1 cellular context compared by ENCODE assay signal in the genomic region with DNA sequence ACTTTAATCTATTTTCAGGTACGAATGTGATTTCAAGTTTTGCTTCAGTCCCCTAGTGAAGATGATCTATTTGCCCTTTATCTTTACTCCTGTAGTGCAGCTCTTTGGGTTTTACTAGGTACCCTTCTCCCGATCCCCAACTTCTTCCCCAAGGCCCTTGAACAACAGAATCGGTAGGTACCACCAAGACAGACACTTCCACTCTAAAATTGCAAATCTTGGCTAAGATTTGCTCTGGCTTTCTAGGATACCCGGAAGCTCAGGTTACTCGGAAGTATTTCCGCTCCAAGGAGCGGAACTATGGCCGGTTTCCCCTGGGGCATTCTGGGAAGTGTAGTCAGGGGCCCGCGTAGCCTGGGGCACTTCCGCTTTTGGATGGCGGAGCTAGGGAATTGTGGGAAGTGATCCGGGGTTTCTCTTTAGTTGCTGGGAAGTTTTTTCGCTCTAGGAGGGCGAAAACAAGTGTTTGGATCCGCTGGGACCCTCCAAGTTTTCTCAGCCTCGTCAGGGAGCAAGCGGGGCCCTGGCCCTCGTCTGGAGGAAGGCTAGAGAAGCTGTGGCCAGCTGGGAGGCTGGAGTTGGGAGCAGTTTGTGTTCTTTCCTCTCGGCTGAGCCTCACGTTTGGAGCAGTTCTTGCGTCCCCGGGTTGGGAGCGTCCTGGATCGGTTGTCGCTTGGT.
A peak's percentile ranks its signal among the peaks of the same experiment; 100 is the strongest.
TF ChIP-seq lines count a peak whose summit lies in the region.

No MANE protein-coding gene starts in this region.

TF ChIP-seq in HepG2, 621 proteins besides CTCF, POLR2A, EP300 and RAD21 (continued from another document and continues in another):
- TF ChIP-seq, protein P1, sequence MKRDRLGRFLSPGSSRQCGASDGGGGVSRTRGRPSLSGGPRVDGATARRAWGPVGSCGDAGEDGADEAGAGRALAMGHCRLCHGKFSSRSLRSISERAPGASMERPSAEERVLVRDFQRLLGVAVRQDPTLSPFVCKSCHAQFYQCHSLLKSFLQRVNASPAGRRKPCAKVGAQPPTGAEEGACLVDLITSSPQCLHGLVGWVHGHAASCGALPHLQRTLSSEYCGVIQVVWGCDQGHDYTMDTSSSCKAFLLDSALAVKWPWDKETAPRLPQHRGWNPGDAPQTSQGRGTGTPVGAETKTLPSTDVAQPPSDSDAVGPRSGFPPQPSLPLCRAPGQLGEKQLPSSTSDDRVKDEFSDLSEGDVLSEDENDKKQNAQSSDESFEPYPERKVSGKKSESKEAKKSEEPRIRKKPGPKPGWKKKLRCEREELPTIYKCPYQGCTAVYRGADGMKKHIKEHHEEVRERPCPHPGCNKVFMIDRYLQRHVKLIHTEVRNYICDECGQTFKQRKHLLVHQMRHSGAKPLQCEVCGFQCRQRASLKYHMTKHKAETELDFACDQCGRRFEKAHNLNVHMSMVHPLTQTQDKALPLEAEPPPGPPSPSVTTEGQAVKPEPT (CRISPR knock-in tag; IDR thresholded peaks at IDR 0.05; ENCODE audit: low read depth) = 0 out of 2 replicates have a peak, but pooled peaks have one; percentile 66
- TF ChIP-seq CBX5 (CRISPR knock-in tag; IDR thresholded peaks at IDR 0.05; ENCODE audit: borderline replicate concordance) = peak; percentile 82; the same call in 1 of the 2 replicates
- 0 out of 2 replicates have a peak, but pooled peaks have one; percentile 63 for TF ChIP-seq DNMT3B (CRISPR knock-in tag; conservative IDR thresholded peaks at IDR 0.05)
- no peak for TF ChIP-seq NPAS2 (CRISPR knock-in tag; IDR thresholded peaks at IDR 0.05; ENCODE audit: borderline replicate concordance)
- TF ChIP-seq ZNF354B (CRISPR knock-in tag; IDR thresholded peaks at IDR 0.05) = no peak
- peak; percentile 64 for TF ChIP-seq KDM2A (CRISPR knock-in tag; IDR thresholded peaks at IDR 0.05; ENCODE audit: borderline replicate concordance, low read depth)
- TF ChIP-seq, protein P2, sequence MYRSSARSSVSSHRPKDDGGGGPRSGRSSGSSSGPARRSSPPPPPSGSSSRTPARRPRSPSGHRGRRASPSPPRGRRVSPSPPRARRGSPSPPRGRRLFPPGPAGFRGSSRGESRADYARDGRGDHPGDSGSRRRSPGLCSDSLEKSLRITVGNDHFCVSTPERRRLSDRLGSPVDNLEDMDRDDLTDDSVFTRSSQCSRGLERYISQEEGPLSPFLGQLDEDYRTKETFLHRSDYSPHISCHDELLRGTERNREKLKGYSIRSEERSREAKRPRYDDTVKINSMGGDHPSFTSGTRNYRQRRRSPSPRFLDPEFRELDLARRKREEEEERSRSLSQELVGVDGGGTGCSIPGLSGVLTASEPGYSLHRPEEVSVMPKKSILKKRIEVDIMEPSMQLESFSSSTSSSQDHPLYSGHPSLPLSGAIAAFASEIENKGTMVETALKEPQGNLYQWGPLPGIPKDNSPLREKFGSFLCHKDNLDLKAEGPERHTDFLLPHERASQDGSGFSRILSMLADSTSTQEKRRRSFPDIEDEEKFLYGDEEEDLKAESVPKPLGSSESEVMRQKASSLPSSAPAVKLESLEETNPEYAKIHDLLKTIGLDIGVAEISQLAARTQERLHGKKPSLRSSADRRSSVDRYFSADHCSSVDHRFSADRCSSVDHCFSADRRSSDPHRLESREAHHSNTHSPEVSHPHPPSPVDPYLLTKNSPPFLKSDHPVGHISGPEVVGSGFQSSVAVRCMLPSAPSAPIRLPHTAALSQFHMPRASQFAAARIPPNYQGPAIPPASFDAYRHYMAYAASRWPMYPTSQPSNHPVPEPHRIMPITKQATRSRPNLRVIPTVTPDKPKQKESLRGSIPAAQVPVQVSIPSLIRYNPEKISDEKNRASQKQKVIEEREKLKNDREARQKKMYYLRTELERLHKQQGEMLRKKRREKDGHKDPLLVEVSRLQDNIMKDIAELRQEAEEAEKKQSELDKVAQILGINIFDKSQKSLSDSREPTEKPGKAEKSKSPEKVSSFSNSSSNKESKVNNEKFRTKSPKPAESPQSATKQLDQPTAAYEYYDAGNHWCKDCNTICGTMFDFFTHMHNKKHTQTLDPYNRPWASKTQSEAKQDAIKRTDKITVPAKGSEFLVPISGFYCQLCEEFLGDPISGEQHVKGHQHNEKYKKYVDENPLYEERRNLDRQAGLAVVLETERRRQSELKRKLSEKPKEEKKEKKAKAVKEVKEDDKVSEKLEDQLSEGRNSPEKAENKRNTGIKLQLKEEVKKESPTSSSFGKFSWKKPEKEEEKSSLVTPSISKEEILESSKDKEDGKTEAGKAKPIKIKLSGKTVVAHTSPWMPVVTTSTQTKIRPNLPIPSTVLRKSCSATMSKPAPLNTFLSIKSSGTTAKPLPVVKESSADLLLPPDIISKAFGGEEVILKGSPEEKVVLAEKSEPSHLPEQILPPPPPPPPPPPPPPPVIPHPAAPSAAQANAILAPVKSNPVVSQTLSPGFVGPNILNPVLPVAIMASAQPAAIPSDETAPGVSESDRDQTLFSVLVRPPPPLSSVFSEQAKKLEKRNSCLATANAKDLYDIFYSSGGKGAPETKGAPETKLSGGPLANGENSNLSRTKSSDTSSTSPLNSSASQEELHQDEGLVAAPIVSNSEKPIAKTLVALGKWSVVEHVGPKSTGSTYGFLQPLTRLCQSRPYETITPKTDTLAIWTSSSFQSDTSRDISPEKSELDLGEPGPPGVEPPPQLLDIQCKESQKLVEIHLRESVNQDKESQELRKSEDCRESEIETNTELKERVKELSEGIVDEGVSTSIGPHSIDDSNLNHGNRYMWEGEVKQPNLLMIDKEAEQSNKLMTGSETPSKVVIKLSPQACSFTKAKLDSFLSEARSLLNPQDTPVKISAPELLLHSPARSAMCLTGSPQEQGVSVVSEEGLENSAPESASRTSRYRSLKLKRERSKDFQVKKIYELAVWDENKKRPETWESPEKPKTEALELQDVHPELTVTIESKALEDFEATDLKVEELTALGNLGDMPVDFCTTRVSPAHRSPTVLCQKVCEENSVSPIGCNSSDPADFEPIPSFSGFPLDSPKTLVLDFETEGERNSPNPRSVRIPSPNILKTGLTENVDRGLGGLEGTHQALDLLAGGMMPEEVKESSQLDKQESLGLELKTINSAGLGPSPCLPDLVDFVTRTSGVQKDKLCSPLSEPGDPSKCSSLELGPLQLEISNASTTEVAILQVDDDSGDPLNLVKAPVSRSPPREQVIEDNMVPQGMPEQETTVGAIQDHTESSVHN (CRISPR knock-in tag; IDR thresholded peaks at IDR 0.05) = peak; percentile 70; the same call in 1 of the 2 replicates
- TF ChIP-seq, protein P3, sequence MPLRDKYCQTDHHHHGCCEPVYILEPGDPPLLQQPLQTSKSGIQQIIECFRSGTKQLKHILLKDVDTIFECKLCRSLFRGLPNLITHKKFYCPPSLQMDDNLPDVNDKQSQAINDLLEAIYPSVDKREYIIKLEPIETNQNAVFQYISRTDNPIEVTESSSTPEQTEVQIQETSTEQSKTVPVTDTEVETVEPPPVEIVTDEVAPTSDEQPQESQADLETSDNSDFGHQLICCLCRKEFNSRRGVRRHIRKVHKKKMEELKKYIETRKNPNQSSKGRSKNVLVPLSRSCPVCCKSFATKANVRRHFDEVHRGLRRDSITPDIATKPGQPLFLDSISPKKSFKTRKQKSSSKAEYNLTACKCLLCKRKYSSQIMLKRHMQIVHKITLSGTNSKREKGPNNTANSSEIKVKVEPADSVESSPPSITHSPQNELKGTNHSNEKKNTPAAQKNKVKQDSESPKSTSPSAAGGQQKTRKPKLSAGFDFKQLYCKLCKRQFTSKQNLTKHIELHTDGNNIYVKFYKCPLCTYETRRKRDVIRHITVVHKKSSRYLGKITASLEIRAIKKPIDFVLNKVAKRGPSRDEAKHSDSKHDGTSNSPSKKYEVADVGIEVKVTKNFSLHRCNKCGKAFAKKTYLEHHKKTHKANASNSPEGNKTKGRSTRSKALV (CRISPR knock-in tag; IDR thresholded peaks at IDR 0.05) = 0 out of 2 replicates have a peak, but pooled peaks have one; percentile 31
- 0 out of 2 replicates have a peak, but pooled peaks have one; percentile 42 for TF ChIP-seq ZNF747 (CRISPR knock-in tag; IDR thresholded peaks at IDR 0.05; ENCODE audit: borderline replicate concordance)
- TF ChIP-seq ZSCAN25 (CRISPR knock-in tag; IDR thresholded peaks at IDR 0.05) = no peak
- TF ChIP-seq SOX6 (IDR thresholded peaks at IDR 0.05) = no peak
- TF ChIP-seq SOX6 (CRISPR knock-in tag; IDR thresholded peaks at IDR 0.05) = peak; percentile 71
- no peak for TF ChIP-seq ZNF121 (CRISPR knock-in tag; IDR thresholded peaks at IDR 0.05)
- TF ChIP-seq, protein P4, sequence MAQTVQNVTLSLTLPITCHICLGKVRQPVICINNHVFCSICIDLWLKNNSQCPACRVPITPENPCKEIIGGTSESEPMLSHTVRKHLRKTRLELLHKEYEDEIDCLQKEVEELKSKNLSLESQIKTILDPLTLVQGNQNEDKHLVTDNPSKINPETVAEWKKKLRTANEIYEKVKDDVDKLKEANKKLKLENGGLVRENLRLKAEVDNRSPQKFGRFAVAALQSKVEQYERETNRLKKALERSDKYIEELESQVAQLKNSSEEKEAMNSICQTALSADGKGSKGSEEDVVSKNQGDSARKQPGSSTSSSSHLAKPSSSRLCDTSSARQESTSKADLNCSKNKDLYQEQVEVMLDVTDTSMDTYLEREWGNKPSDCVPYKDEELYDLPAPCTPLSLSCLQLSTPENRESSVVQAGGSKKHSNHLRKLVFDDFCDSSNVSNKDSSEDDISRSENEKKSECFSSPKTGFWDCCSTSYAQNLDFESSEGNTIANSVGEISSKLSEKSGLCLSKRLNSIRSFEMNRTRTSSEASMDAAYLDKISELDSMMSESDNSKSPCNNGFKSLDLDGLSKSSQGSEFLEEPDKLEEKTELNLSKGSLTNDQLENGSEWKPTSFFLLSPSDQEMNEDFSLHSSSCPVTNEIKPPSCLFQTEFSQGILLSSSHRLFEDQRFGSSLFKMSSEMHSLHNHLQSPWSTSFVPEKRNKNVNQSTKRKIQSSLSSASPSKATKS (CRISPR knock-in tag; IDR thresholded peaks at IDR 0.05) = 0 out of 2 replicates have a peak, but pooled peaks have one; percentile 56
- 0 out of 2 replicates have a peak, but pooled peaks have one; percentile 24 for TF ChIP-seq KLF9 (CRISPR knock-in tag; IDR thresholded peaks at IDR 0.05; ENCODE audit: low read depth)
- TF ChIP-seq SPEN (CRISPR knock-in tag; IDR thresholded peaks at IDR 0.05; ENCODE audit: low read depth) = peak; percentile 71; the same call in 1 of the 2 replicates
- 0 out of 2 replicates have a peak, but pooled peaks have one; percentile 45 for TF ChIP-seq ZNF775 (CRISPR knock-in tag; IDR thresholded peaks at IDR 0.05; ENCODE audit: borderline replicate concordance)
- no peak for TF ChIP-seq TMF1 (CRISPR knock-in tag; IDR thresholded peaks at IDR 0.05; ENCODE audit: low read depth)
- 0 out of 2 replicates have a peak, but pooled peaks have one; percentile 42 for TF ChIP-seq SALL1 (CRISPR knock-in tag; IDR thresholded peaks at IDR 0.05)
- TF ChIP-seq ZNF335 (CRISPR knock-in tag; IDR thresholded peaks at IDR 0.05) = peak; percentile 78
- TF ChIP-seq, protein P5, sequence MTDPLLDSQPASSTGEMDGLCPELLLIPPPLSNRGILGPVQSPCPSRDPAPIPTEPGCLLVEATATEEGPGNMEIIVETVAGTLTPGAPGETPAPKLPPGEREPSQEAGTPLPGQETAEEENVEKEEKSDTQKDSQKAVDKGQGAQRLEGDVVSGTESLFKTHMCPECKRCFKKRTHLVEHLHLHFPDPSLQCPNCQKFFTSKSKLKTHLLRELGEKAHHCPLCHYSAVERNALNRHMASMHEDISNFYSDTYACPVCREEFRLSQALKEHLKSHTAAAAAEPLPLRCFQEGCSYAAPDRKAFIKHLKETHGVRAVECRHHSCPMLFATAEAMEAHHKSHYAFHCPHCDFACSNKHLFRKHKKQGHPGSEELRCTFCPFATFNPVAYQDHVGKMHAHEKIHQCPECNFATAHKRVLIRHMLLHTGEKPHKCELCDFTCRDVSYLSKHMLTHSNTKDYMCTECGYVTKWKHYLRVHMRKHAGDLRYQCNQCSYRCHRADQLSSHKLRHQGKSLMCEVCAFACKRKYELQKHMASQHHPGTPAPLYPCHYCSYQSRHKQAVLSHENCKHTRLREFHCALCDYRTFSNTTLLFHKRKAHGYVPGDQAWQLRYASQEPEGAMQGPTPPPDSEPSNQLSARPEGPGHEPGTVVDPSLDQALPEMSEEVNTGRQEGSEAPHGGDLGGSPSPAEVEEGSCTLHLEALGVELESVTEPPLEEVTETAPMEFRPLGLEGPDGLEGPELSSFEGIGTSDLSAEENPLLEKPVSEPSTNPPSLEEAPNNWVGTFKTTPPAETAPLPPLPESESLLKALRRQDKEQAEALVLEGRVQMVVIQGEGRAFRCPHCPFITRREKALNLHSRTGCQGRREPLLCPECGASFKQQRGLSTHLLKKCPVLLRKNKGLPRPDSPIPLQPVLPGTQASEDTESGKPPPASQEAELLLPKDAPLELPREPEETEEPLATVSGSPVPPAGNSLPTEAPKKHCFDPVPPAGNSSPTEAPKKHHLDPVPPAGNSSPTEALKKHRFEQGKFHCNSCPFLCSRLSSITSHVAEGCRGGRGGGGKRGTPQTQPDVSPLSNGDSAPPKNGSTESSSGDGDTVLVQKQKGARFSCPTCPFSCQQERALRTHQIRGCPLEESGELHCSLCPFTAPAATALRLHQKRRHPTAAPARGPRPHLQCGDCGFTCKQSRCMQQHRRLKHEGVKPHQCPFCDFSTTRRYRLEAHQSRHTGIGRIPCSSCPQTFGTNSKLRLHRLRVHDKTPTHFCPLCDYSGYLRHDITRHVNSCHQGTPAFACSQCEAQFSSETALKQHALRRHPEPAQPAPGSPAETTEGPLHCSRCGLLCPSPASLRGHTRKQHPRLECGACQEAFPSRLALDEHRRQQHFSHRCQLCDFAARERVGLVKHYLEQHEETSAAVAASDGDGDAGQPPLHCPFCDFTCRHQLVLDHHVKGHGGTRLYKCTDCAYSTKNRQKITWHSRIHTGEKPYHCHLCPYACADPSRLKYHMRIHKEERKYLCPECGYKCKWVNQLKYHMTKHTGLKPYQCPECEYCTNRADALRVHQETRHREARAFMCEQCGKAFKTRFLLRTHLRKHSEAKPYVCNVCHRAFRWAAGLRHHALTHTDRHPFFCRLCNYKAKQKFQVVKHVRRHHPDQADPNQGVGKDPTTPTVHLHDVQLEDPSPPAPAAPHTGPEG (CRISPR knock-in tag; IDR thresholded peaks at IDR 0.05) = 0 out of 2 replicates have a peak, but pooled peaks have one; percentile 36
- no peak for TF ChIP-seq ZNF446 (CRISPR knock-in tag; IDR thresholded peaks at IDR 0.05)
- TF ChIP-seq ZNF333 (CRISPR knock-in tag; IDR thresholded peaks at IDR 0.05; ENCODE audit: borderline replicate concordance) = 0 out of 2 replicates have a peak, but pooled peaks have one; percentile 67
- no peak for TF ChIP-seq MIXL1 (CRISPR knock-in tag; IDR thresholded peaks at IDR 0.05)
- TF ChIP-seq ZNF570 (CRISPR knock-in tag; IDR thresholded peaks at IDR 0.05; ENCODE audit: borderline replicate concordance) = 0 out of 2 replicates have a peak, but pooled peaks have one; percentile 43
- no peak for TF ChIP-seq ZNF549 (CRISPR knock-in tag; IDR thresholded peaks at IDR 0.05)
- TF ChIP-seq ZNF674 (CRISPR knock-in tag; IDR thresholded peaks at IDR 0.05; ENCODE audit: low read depth) = no peak
- no peak for TF ChIP-seq THYN1 (CRISPR knock-in tag; IDR thresholded peaks at IDR 0.05; ENCODE audit: borderline replicate concordance, low read depth)
